1 cellular context compared by ENCODE assay signal in the genomic region with DNA sequence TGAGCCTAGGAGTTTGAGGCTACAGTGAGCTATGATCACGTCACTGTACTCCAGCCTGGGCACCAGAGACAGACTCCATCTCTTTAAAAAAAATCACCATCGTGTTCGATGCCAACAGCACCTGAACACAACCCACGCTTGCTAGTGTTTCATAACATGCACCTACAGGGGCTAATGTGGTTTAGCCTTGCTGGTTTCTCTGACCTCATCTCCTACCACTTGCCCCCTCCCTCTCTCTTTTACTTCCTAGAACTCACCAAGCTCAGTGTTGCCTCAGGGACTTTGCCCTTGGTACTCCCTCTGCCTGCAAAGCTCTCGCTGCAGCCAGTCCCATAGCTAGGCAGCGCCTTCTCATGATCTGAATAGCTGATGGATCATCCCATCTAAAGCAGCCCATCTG.
TF ChIP-seq lines count a peak whose summit lies in the region.

No MANE protein-coding gene starts in this region.

TF ChIP-seq in HepG2, 621 proteins besides CTCF, POLR2A, EP300 and RAD21 (continued from another document and continues in another):
- TF ChIP-seq NKX3-1 (CRISPR knock-in tag; IDR thresholded peaks at IDR 0.05) (no peak), ZNF724P (CRISPR knock-in tag; IDR thresholded peaks at IDR 0.05; ENCODE audit: borderline replicate concordance) (no peak), ETV5 (CRISPR knock-in tag; IDR thresholded peaks at IDR 0.05; ENCODE audit: borderline replicate concordance) (peak; percentile 61; the same call in 1 of the 2 replicates), ZNF75D (CRISPR knock-in tag; IDR thresholded peaks at IDR 0.05; ENCODE audit: borderline replicate concordance) (no peak), ZMYM4 (CRISPR knock-in tag; IDR thresholded peaks at IDR 0.05) (no peak), ERF (CRISPR knock-in tag; IDR thresholded peaks at IDR 0.05) (peak; percentile 60), SNAI1 (CRISPR knock-in tag; IDR thresholded peaks at IDR 0.05; ENCODE audit: borderline replicate concordance) (no peak), FOXC1 (CRISPR knock-in tag; IDR thresholded peaks at IDR 0.05; ENCODE audit: borderline replicate concordance) (no peak), THYN1 (CRISPR knock-in tag; IDR thresholded peaks at IDR 0.05; ENCODE audit: borderline replicate concordance, low read depth) (no peak), ZC3H13 (CRISPR knock-in tag; IDR thresholded peaks at IDR 0.05) (no peak), TCF7L2 (IDR thresholded peaks at IDR 0.05; ENCODE audit: low read depth, low read length) (no peak), ZNF329 (CRISPR knock-in tag; IDR thresholded peaks at IDR 0.05; ENCODE audit: low read depth) (no peak), ZNF766 (CRISPR knock-in tag; IDR thresholded peaks at IDR 0.05; ENCODE audit: borderline replicate concordance) (no peak), HIVEP1 (CRISPR knock-in tag; IDR thresholded peaks at IDR 0.05) (no peak), ZNF235 (CRISPR knock-in tag; IDR thresholded peaks at IDR 0.05; ENCODE audit: borderline replicate concordance) (no peak), TOPORS (CRISPR knock-in tag; IDR thresholded peaks at IDR 0.05) (no peak), ZNF570 (CRISPR knock-in tag; IDR thresholded peaks at IDR 0.05; ENCODE audit: borderline replicate concordance) (no peak), SOX13 (IDR thresholded peaks at IDR 0.05) (no peak), SOX13 (CRISPR knock-in tag; conservative IDR thresholded peaks at IDR 0.05 in 1 of 2, IDR thresholded peaks at IDR 0.05 in 1 of 2) (no peak), ZNF501 (CRISPR knock-in tag; IDR thresholded peaks at IDR 0.05) (peak; percentile 57), RBM39 (IDR thresholded peaks at IDR 0.05; ENCODE audit: low read depth, low read length, poor library complexity, severe bottlenecking) (no peak), TBL1XR1 (IDR thresholded peaks at IDR 0.05; ENCODE audit: borderline replicate concordance, low read length, partially characterized antibody) (no peak), RARA (CRISPR knock-in tag; IDR thresholded peaks at IDR 0.05) (peak; percentile 61), ZNF891 (CRISPR knock-in tag; IDR thresholded peaks at IDR 0.05) (no peak), ELF3 (CRISPR knock-in tag; IDR thresholded peaks at IDR 0.05) (peak; percentile 70), NCOA2 (CRISPR knock-in tag; IDR thresholded peaks at IDR 0.05) (peak; percentile 25; the same call in 1 of the 2 replicates), MEIS2 (CRISPR knock-in tag; IDR thresholded peaks at IDR 0.05) (no peak), ZNF441 (CRISPR knock-in tag; IDR thresholded peaks at IDR 0.05; ENCODE audit: borderline replicate concordance) (no peak), SOX5 (CRISPR knock-in tag; IDR thresholded peaks at IDR 0.05; ENCODE audit: borderline replicate concordance) (peak; percentile 38; the same call in 1 of the 2 replicates), U2AF1 (optimal IDR thresholded peaks at IDR 0.05; ENCODE audit: low read depth, low read length) (no peak), FOSL1 (CRISPR knock-in tag; IDR thresholded peaks at IDR 0.05; ENCODE audit: borderline replicate concordance) (no peak), ZNF619 (CRISPR knock-in tag; IDR thresholded peaks at IDR 0.05) (no peak), ZNF720 (CRISPR knock-in tag; IDR thresholded peaks at IDR 0.05) (no peak), KLF16 (CRISPR knock-in tag; IDR thresholded peaks at IDR 0.05) (no peak), ZNF746 (CRISPR knock-in tag; IDR thresholded peaks at IDR 0.05) (no peak), SMC3 (IDR thresholded peaks at IDR 0.05; ENCODE audit: low read length) (peak; percentile 35; the same call in 1 of the 2 replicates), ZNF678 (CRISPR knock-in tag; IDR thresholded peaks at IDR 0.05) (no peak), EEA1 (CRISPR knock-in tag; IDR thresholded peaks at IDR 0.05; ENCODE audit: borderline replicate concordance) (no peak), ZNF12 (CRISPR knock-in tag; IDR thresholded peaks at IDR 0.05) (peak; percentile 50; the same call in 1 of the 2 replicates), MXI1 (IDR thresholded peaks at IDR 0.05; ENCODE audit: borderline replicate concordance, low read depth, low read length) (no peak)
- TF ChIP-seq, protein P1, sequence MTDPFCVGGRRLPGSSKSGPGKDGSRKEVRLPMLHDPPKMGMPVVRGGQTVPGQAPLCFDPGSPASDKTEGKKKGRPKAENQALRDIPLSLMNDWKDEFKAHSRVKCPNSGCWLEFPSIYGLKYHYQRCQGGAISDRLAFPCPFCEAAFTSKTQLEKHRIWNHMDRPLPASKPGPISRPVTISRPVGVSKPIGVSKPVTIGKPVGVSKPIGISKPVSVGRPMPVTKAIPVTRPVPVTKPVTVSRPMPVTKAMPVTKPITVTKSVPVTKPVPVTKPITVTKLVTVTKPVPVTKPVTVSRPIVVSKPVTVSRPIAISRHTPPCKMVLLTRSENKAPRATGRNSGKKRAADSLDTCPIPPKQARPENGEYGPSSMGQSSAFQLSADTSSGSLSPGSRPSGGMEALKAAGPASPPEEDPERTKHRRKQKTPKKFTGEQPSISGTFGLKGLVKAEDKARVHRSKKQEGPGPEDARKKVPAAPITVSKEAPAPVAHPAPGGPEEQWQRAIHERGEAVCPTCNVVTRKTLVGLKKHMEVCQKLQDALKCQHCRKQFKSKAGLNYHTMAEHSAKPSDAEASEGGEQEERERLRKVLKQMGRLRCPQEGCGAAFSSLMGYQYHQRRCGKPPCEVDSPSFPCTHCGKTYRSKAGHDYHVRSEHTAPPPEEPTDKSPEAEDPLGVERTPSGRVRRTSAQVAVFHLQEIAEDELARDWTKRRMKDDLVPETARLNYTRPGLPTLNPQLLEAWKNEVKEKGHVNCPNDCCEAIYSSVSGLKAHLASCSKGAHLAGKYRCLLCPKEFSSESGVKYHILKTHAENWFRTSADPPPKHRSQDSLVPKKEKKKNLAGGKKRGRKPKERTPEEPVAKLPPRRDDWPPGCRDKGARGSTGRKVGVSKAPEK (CRISPR knock-in tag; IDR thresholded peaks at IDR 0.05; ENCODE audit: borderline replicate concordance): no peak
- TF ChIP-seq, protein P2, sequence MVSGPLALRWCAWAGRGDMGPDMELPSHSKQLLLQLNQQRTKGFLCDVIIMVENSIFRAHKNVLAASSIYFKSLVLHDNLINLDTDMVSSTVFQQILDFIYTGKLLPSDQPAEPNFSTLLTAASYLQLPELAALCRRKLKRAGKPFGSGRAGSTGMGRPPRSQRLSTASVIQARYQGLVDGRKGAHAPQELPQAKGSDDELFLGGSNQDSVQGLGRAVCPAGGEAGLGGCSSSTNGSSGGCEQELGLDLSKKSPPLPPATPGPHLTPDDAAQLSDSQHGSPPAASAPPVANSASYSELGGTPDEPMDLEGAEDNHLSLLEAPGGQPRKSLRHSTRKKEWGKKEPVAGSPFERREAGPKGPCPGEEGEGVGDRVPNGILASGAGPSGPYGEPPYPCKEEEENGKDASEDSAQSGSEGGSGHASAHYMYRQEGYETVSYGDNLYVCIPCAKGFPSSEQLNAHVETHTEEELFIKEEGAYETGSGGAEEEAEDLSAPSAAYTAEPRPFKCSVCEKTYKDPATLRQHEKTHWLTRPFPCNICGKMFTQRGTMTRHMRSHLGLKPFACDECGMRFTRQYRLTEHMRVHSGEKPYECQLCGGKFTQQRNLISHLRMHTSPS (CRISPR knock-in tag; IDR thresholded peaks at IDR 0.05; ENCODE audit: low read depth): no peak
- TF ChIP-seq, protein P3, sequence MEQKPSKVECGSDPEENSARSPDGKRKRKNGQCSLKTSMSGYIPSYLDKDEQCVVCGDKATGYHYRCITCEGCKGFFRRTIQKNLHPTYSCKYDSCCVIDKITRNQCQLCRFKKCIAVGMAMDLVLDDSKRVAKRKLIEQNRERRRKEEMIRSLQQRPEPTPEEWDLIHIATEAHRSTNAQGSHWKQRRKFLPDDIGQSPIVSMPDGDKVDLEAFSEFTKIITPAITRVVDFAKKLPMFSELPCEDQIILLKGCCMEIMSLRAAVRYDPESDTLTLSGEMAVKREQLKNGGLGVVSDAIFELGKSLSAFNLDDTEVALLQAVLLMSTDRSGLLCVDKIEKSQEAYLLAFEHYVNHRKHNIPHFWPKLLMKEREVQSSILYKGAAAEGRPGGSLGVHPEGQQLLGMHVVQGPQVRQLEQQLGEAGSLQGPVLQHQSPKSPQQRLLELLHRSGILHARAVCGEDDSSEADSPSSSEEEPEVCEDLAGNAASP (CRISPR knock-in tag; IDR thresholded peaks at IDR 0.05; ENCODE audit: borderline replicate concordance): peak; percentile 59; the same call in 1 of the 2 replicates
- TF ChIP-seq, protein P4, sequence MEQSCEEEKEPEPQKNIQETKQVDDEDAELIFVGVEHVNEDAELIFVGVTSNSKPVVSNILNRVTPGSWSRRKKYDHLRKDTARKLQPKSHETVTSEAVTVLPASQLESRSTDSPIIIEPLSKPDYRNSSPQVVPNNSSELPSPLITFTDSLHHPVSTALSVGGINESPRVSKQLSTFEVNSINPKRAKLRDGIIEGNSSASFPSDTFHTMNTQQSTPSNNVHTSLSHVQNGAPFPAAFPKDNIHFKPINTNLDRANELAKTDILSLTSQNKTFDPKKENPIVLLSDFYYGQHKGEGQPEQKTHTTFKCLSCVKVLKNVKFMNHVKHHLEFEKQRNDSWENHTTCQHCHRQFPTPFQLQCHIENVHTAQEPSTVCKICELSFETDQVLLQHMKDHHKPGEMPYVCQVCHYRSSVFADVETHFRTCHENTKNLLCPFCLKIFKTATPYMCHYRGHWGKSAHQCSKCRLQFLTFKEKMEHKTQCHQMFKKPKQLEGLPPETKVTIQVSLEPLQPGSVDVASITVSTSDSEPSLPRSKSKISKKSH (CRISPR knock-in tag; IDR thresholded peaks at IDR 0.05; ENCODE audit: borderline replicate concordance): no peak
- TF ChIP-seq, protein P5, sequence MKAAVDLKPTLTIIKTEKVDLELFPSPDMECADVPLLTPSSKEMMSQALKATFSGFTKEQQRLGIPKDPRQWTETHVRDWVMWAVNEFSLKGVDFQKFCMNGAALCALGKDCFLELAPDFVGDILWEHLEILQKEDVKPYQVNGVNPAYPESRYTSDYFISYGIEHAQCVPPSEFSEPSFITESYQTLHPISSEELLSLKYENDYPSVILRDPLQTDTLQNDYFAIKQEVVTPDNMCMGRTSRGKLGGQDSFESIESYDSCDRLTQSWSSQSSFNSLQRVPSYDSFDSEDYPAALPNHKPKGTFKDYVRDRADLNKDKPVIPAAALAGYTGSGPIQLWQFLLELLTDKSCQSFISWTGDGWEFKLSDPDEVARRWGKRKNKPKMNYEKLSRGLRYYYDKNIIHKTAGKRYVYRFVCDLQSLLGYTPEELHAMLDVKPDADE (CRISPR knock-in tag; IDR thresholded peaks at IDR 0.05): no peak
- TF ChIP-seq, protein P6, sequence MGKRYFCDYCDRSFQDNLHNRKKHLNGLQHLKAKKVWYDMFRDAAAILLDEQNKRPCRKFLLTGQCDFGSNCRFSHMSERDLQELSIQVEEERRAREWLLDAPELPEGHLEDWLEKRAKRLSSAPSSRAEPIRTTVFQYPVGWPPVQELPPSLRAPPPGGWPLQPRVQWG (CRISPR knock-in tag; IDR thresholded peaks at IDR 0.05; ENCODE audit: borderline replicate concordance, low read depth): no peak
- TF ChIP-seq, protein P7, sequence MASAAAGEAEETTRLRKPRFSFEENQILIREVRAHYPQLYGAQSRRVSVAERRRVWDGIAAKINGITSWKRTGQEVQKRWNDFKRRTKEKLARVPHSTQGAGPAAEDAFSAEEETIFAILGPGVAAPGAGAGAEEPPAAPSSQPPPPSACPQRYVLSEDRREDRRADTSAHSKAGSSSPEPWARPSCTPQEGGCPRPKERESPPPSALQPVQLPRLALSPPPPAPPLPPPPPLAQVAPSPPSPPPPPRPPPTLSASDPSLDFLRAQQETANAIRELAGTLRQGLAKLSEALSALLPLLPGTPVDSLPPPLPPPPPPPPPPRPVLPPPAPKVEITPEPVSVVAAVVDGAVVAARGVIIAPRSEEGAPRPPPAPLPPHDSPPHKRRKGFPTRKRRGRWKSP (CRISPR knock-in tag; IDR thresholded peaks at IDR 0.05): no peak
- TF ChIP-seq, protein P8, sequence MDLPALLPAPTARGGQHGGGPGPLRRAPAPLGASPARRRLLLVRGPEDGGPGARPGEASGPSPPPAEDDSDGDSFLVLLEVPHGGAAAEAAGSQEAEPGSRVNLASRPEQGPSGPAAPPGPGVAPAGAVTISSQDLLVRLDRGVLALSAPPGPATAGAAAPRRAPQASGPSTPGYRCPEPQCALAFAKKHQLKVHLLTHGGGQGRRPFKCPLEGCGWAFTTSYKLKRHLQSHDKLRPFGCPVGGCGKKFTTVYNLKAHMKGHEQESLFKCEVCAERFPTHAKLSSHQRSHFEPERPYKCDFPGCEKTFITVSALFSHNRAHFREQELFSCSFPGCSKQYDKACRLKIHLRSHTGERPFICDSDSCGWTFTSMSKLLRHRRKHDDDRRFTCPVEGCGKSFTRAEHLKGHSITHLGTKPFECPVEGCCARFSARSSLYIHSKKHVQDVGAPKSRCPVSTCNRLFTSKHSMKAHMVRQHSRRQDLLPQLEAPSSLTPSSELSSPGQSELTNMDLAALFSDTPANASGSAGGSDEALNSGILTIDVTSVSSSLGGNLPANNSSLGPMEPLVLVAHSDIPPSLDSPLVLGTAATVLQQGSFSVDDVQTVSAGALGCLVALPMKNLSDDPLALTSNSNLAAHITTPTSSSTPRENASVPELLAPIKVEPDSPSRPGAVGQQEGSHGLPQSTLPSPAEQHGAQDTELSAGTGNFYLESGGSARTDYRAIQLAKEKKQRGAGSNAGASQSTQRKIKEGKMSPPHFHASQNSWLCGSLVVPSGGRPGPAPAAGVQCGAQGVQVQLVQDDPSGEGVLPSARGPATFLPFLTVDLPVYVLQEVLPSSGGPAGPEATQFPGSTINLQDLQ (CRISPR knock-in tag; IDR thresholded peaks at IDR 0.05): no peak
